18 cellular contexts compared by ENCODE assay signal in genomic region chr10:78025685-78026364, GRCh38. TPM values are rescaled to one million over a fixed set of nuclear protein-coding genes. Genes with fewer than 3 reads are reported as not detected.
A peak's percentile ranks its signal among the peaks of the same experiment; 100 is the strongest.
DNase-seq lines count a peak whose midpoint lies in the region; ATAC-seq, FAIRE-seq and TF ChIP-seq lines count a peak whose summit lies in the region.
"Had no signal": no experiment of that assay in that cellular context is flagged by ENCODE, and none has a peak within 500 bp of the region (broad histone marks: within the 10 kb centered on the region; RNA-seq: fewer than 3 reads in every experiment).

No MANE protein-coding gene starts in this region.

- H3K4me1 ChIP-seq in SK-N-SH (ENCODE audit: control insufficient read depth in 1 of 2, insufficient read depth in 2 of 2, low read depth in 1 of 2, low read length in 1 of 2) (peaks cover 11 to 15% of the 10 kb centered on the region in 2 experiments), fibroblast of lung (ENCODE audit: control insufficient read depth, extremely low read depth, insufficient read depth, low read length) (peaks cover 14% of the 10 kb centered on the region)

- no peaks in the 10 kb centered on the region for H3K27me3 Mint-ChIP-seq in activated T-cell treated with anti-CD3 and anti-CD28 coated beads, Interleukin-2, amount 50 U/mL, for 24 hours
- no peaks in the 10 kb centered on the region for H3K27me3 Mint-ChIP-seq in activated T-cell treated with anti-CD3 and anti-CD28 coated beads, Interleukin-2, amount 50 U/mL, for 72 hours (ENCODE audit: low read depth)
- no peaks in the 10 kb centered on the region for H3K27me3 Mint-ChIP-seq in type B pancreatic cell
- H3K27me3 Mint-ChIP-seq: activated CD8-positive, alpha-beta T cell treated with anti-CD3 and anti-CD28 coated beads for 36 hours had no signal

- FAIRE-seq in GM12891 (lab: Jason Lieb, UNC): no peak

- no peak for ATAC-seq in activated T-cell treated with anti-CD3 and anti-CD28 coated beads, Interleukin-2, amount 50 U/mL, for 72 hours (replicated peaks in 1 of 2)
- ATAC-seq in GM18861 (IDR thresholded peaks at IDR 0.05; ENCODE audit: unreplicated experiment): no peak
- ATAC-seq: activated CD8-positive, alpha-beta T cell treated with anti-CD3 and anti-CD28 coated beads for 36 hours; left ventricle myocardium superior; psoas muscle had no signal

- H3K4me2 ChIP-seq in SK-N-SH (peak overlapping the region; percentile 87), fibroblast of lung (ENCODE audit: extremely low read depth, insufficient read depth, low read length) (peak overlapping the region; percentile 78)

- peaks cover 37% of the 10 kb centered on the region for H3K4me1 Mint-ChIP-seq in activated T-cell treated with anti-CD3 and anti-CD28 coated beads, Interleukin-2, amount 50 U/mL, for 24 hours (ENCODE audit: low read depth)
- peaks cover 31% of the 10 kb centered on the region for H3K4me1 Mint-ChIP-seq in activated T-cell treated with anti-CD3 and anti-CD28 coated beads, Interleukin-2, amount 50 U/mL, for 72 hours (ENCODE audit: low read depth)
- peaks cover 22% of the 10 kb centered on the region for H3K4me1 Mint-ChIP-seq in type B pancreatic cell (ENCODE audit: unreplicated experiment)

- H3F3A ChIP-seq in SK-N-SH (replicated peaks; ENCODE audit: insufficient read depth): peaks cover 36% of the 10 kb centered on the region

- TF ChIP-seq POLR2A in GM12891 (IDR thresholded peaks at IDR 0.05; ENCODE audit: low read depth, low read length): no peak

- TF ChIP-seq CTCF in SK-N-SH (IDR thresholded peaks at IDR 0.05) (no peak), fibroblast of lung (conservative IDR thresholded peaks at IDR 0.05 in 1 of 2, IDR thresholded peaks at IDR 0.05 in 1 of 2; ENCODE audit: low read depth in 1 of 2, low read length in 2 of 2) (no peak), type B pancreatic cell (conservative IDR thresholded peaks at IDR 0.05) (no peak)

- H3K27ac ChIP-seq in SK-N-SH (ENCODE audit: low read depth in 2 of 2, low read length in 1 of 2) (peak overlapping the region in 1 of 2 experiments; percentile 92; a peak in 2 of 4 replicates), fibroblast of lung (ENCODE audit: insufficient read depth, low read length) (peak overlapping the region; percentile 66)
- H3K27ac ChIP-seq: 22Rv1, psoas muscle, tibial artery had no signal

- H3K27me3 ChIP-seq in SK-N-SH (ENCODE audit: insufficient read depth) (no peaks in the 10 kb centered on the region), fibroblast of lung (ENCODE audit: control insufficient read depth, insufficient read depth, low read length) (no peaks in the 10 kb centered on the region)
- H3K27me3 ChIP-seq: tibial artery had no signal

- no peak for TF ChIP-seq RAD21 in SK-N-SH (IDR thresholded peaks at IDR 0.05; ENCODE audit: low read length)

- H3K36me3 ChIP-seq in SK-N-SH (replicated peaks in 1 of 2; ENCODE audit: control insufficient read depth in 1 of 2, insufficient read depth in 2 of 2, low read length in 1 of 2): peaks cover 38 to 52% of the 10 kb centered on the region in 2 experiments
- H3K36me3 ChIP-seq in fibroblast of lung (ENCODE audit: control insufficient read depth, insufficient read depth, low read length): peaks cover 19% of the 10 kb centered on the region

- H3K4me3 Mint-ChIP-seq in activated T-cell treated with anti-CD3 and anti-CD28 coated beads, Interleukin-2, amount 50 U/mL, for 24 hours: no peak overlapping the region
- H3K4me3 Mint-ChIP-seq in activated T-cell treated with anti-CD3 and anti-CD28 coated beads, Interleukin-2, amount 50 U/mL, for 72 hours: no peak overlapping the region
- peak overlapping the region; percentile 38 for H3K4me3 Mint-ChIP-seq in type B pancreatic cell
- H3K4me3 Mint-ChIP-seq: activated CD8-positive, alpha-beta T cell treated with anti-CD3 and anti-CD28 coated beads for 36 hours had no signal

- H2AFZ ChIP-seq in SK-N-SH (ENCODE audit: low read depth) (no peak overlapping the region), fibroblast of lung (ENCODE audit: low read length) (no peak overlapping the region)

- peaks cover 81% of the 10 kb centered on the region for H3K36me3 Mint-ChIP-seq in activated T-cell treated with anti-CD3 and anti-CD28 coated beads, Interleukin-2, amount 50 U/mL, for 24 hours (ENCODE audit: low read depth)
- peaks cover 14 to 36% of the 10 kb centered on the region in 2 donors for H3K36me3 Mint-ChIP-seq in activated T-cell treated with anti-CD3 and anti-CD28 coated beads, Interleukin-2, amount 50 U/mL, for 72 hours (ENCODE audit: insufficient read depth in 2 of 2)
- peaks cover 37% of the 10 kb centered on the region for H3K36me3 Mint-ChIP-seq in type B pancreatic cell

- H3K4me3 ChIP-seq in SK-N-SH (ENCODE audit: low read depth in 2 of 2, low read length in 1 of 2) (peak overlapping the region in 1 of 2 experiments; percentile 22; a peak in 1 of 4 replicates), fibroblast of lung (replicated peaks in 1 of 4; ENCODE audit: control extremely low read depth in 1 of 4, insufficient read depth in 1 of 4, low read depth in 3 of 4, low read length in 4 of 4) (no peak overlapping the region)
- H3K4me3 ChIP-seq: psoas muscle, tibial artery had no signal

- H3K27ac Mint-ChIP-seq in activated T-cell treated with anti-CD3 and anti-CD28 coated beads, Interleukin-2, amount 50 U/mL, for 24 hours: peak overlapping the region; percentile 34
- H3K27ac Mint-ChIP-seq in activated T-cell treated with anti-CD3 and anti-CD28 coated beads, Interleukin-2, amount 50 U/mL, for 72 hours: no peak overlapping the region
- no peak overlapping the region for H3K27ac Mint-ChIP-seq in type B pancreatic cell
- H3K27ac Mint-ChIP-seq: activated CD8-positive, alpha-beta T cell treated with anti-CD3 and anti-CD28 coated beads for 36 hours; brain had no signal

- WGBS in SK-N-SH (ENCODE audit: low lambda C conversion rate): 24% methylated on average over 8 of the region's 8 CpGs

- H3K9me3 Mint-ChIP-seq in activated T-cell treated with anti-CD3 and anti-CD28 coated beads, Interleukin-2, amount 50 U/mL, for 24 hours: no peaks in the 10 kb centered on the region
- H3K9me3 Mint-ChIP-seq in activated T-cell treated with anti-CD3 and anti-CD28 coated beads, Interleukin-2, amount 50 U/mL, for 72 hours: no peaks in the 10 kb centered on the region
- H3K9me3 Mint-ChIP-seq in type B pancreatic cell: peaks cover 6% of the 10 kb centered on the region
- H3K9me3 Mint-ChIP-seq: activated CD8-positive, alpha-beta T cell treated with anti-CD3 and anti-CD28 coated beads for 36 hours had no signal

- POLR2A ChIA-PET in SK-N-SH (lab: Yijun Ruan, JAX): no interaction called here

- H4K20me1 ChIP-seq in SK-N-SH (ENCODE audit: insufficient read depth) (no peaks in the 10 kb centered on the region), fibroblast of lung (ENCODE audit: control insufficient read depth, extremely low read depth, insufficient read depth, low read length) (no peaks in the 10 kb centered on the region)

- CTCF ChIA-PET in SK-N-SH (lab: Yijun Ruan, JAX): no interaction called here

- DNase-seq in activated T-cell treated with anti-CD3 and anti-CD28 coated beads, Interleukin-2, amount 50 U/mL, for 24 hours: no peak
- no peak for DNase-seq in activated T-cell treated with anti-CD3 and anti-CD28 coated beads, Interleukin-2, amount 50 U/mL, for 72 hours
- no peak for DNase-seq in SK-N-SH
- peak; percentile 31 to 72 for DNase-seq in fibroblast of lung (ENCODE audit: low read depth in 2 of 2)
- DNase-seq in type B pancreatic cell (ENCODE audit: extremely low spot score, unreplicated experiment): no peak
- DNase-seq in GM12891 (ENCODE audit: insufficient read length, low spot score): no peak
- DNase-seq in COR-L47 (lab: John Stamatoyannopoulos, UW): no peak
- DNase-seq: activated CD8-positive, alpha-beta T cell treated with anti-CD3 and anti-CD28 coated beads for 36 hours; activated gamma-delta T cell treated with Interleukin-2 at 50 U/mL for 16 hours; effector CD4-positive, alpha-beta T cell; left ventricle myocardium superior; NCI-H1417; NCI-H2227 treated with DMSO at 0.1 percent for 48 hours; psoas muscle; tibial artery had no signal

- H3K9me3 ChIP-seq in SK-N-SH (no peaks in the 10 kb centered on the region), fibroblast of lung (ENCODE audit: control insufficient read depth, insufficient read depth, low read depth, low read length) (no peaks in the 10 kb centered on the region)
- H3K9me3 ChIP-seq: psoas muscle, tibial artery had no signal

- H3K9ac ChIP-seq in SK-N-SH: peak overlapping the region; percentile 29; the same call in 1 of the 2 replicates
- H3K9ac ChIP-seq in fibroblast of lung (ENCODE audit: insufficient read depth, low read length): no peak overlapping the region

- no peaks in the 10 kb centered on the region for H3K9me2 ChIP-seq in SK-N-SH

- H3K79me2 ChIP-seq in SK-N-SH (ENCODE audit: insufficient read depth) (peaks cover 37% of the 10 kb centered on the region), fibroblast of lung (ENCODE audit: control insufficient read depth, insufficient read depth, low read length) (peaks cover 28% of the 10 kb centered on the region)

- TF ChIP-seq EP300 in SK-N-SH (IDR thresholded peaks at IDR 0.05; ENCODE audit: borderline replicate concordance in 1 of 2, low read depth in 1 of 2, low read length in 1 of 2): peak in 1 of 2 experiments; percentile 54; a peak in 1 of 4 replicates

TF ChIP-seq in SK-N-SH, 30 proteins besides CTCF, POLR2A, EP300 and RAD21 (continues in another document):
- peak; percentile 46; the same call in 1 of the 2 replicates for TF ChIP-seq FOXM1 (IDR thresholded peaks at IDR 0.05; ENCODE audit: low read depth)

RNA-seq across cellular contexts. Expression of gene POLR3A, which starts 3.5 kb away (rescaled TPM):
- total RNA-seq in activated T-cell treated with anti-CD3 and anti-CD28 coated beads, Interleukin-2, amount 50 U/mL, for 72 hours: 10 to 100 TPM; 20.9 to 22.4 TPM
- 10.8 and 14.1 TPM in 2 replicates for polyA plus RNA-seq in SK-N-SH (2012; rRNA removed)
- 7.7 and 9.0 TPM in 2 replicates for polyA plus RNA-seq in SK-N-SH (2012; cell fraction: cytosol; rRNA removed)
- 23.2 and 30.4 TPM in 2 replicates for polyA plus RNA-seq in SK-N-SH (2012; cell fraction: nucleus; rRNA removed)
- 14.1 and 16.8 TPM in 2 replicates for total RNA-seq in fibroblast of lung
- polyA plus RNA-seq in fibroblast of lung: 11.6 and 17.1 TPM in 2 replicates
- polyA plus RNA-seq in fibroblast of lung (2012): 9.4 and 12.2 TPM in 2 replicates
- polyA minus RNA-seq in fibroblast of lung (ENCODE audit: low replicate concordance): 15.7 and 16.1 TPM in 2 replicates
- 22.3 and 23.8 TPM in 2 replicates for total RNA-seq in type B pancreatic cell (ENCODE audit: low replicate concordance)
- polyA plus RNA-seq in GM12891 (2012; ENCODE audit: low read depth, missing spikeins): 6.3 TPM

RNA-seq across cellular contexts. Expression of gene RPS24, which starts 7.8 kb away (rescaled TPM):
- total RNA-seq in activated T-cell treated with anti-CD3 and anti-CD28 coated beads, Interleukin-2, amount 50 U/mL, for 72 hours: 1,000 to 10,000 TPM; 1,385 to 1,724 TPM
- 3,806 and 4,595 TPM in 2 replicates for polyA plus RNA-seq in SK-N-SH (2012; rRNA removed)
- polyA plus RNA-seq in SK-N-SH (2012; cell fraction: cytosol; rRNA removed): 5,571 and 7,484 TPM in 2 replicates
- 872 and 1,029 TPM in 2 replicates for polyA plus RNA-seq in SK-N-SH (2012; cell fraction: nucleus; rRNA removed)
- total RNA-seq in fibroblast of lung: 1,917 and 3,148 TPM in 2 replicates
- 3,191 and 4,192 TPM in 2 replicates for polyA plus RNA-seq in fibroblast of lung
- 2,428 and 3,118 TPM in 2 replicates for polyA plus RNA-seq in fibroblast of lung (2012)
- 95.0 and 127 TPM in 2 replicates for polyA minus RNA-seq in fibroblast of lung (ENCODE audit: low replicate concordance)
- total RNA-seq in type B pancreatic cell (ENCODE audit: low replicate concordance): 1,810 and 1,836 TPM in 2 replicates
- 6,358 TPM for polyA plus RNA-seq in GM12891 (2012; ENCODE audit: low read depth, missing spikeins)

Comparison
In these comparisons a context has a peak if more than half of its experiments do, and no peak if none do; other contexts are left out.
1. DNase-seq: peak in fibroblast of lung (2 of 2); none in activated T-cell treated with anti-CD3 and anti-CD28 coated beads, Interleukin-2, amount 50 U/mL, for 24 hours (single experiment), activated T-cell treated with anti-CD3 and anti-CD28 coated beads, Interleukin-2, amount 50 U/mL, for 72 hours (0 of 2), SK-N-SH (single experiment), type B pancreatic cell (single experiment), GM12891 (single experiment) and COR-L47 (single experiment).